Comparison of ENCODE assay signal across 15 cellular contexts in the genomic region with DNA sequence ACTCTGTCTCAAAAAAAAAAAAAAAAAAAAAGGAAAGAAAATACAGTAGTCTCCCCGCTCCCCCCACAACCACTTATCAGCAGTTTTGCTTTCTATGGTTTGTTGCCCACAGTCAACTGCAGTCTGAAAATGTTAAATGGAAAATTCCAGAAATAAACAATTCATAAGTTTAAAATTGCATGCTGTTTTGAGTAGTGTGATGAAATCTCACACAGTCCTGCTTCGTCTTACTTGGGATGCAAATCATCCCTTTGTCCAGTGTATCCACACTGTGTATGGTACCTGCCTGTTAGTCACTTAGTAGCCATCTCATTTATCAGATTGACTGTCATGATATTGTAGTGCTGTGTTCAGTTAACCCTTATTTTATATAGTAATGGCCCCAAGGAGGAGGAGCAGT. TPM values are rescaled to one million over a fixed set of nuclear protein-coding genes. Genes with fewer than 3 reads are reported as not detected.
DNase-seq lines count a peak whose midpoint lies in the region; ATAC-seq, FAIRE-seq and TF ChIP-seq lines count a peak whose summit lies in the region.
"Had no signal": no experiment of that assay in that cellular context is flagged by ENCODE, and none has a peak within 500 bp of the region (broad histone marks: within the 10 kb centered on the region; RNA-seq: fewer than 3 reads in every experiment).

No MANE protein-coding gene starts in this region.

- H3K27ac ChIP-seq in GM23248 (no peak overlapping the region), Karpas-422 (ENCODE audit: low read length) (0 out of 2 replicates have a peak overlapping the region, but pooled peaks have one; percentile 75), foreskin keratinocyte (no peak overlapping the region)

- H3K4me2 ChIP-seq in GM23248 (ENCODE audit: unreplicated experiment): no peak overlapping the region
- H3K4me2 ChIP-seq in Karpas-422 (ENCODE audit: low read depth, low read length, poor library complexity, severe bottlenecking): no peak overlapping the region

- no peak for TF ChIP-seq CTCF in foreskin keratinocyte (conservative IDR thresholded peaks at IDR 0.05)

- ATAC-seq in foreskin keratinocyte (peak; percentile 50), HG03097 (IDR thresholded peaks at IDR 0.05; ENCODE audit: low FRiP score, unreplicated experiment) (no peak)
- ATAC-seq: HCT116, Right ventricle myocardium inferior had no signal

- H3K4me3 ChIP-seq in GM23248: no peak overlapping the region
- H3K4me3 ChIP-seq in Karpas-422 (ENCODE audit: low read length): no peak overlapping the region
- H3K4me3 ChIP-seq in adipocyte (ENCODE audit: low read length): no peak overlapping the region

- H3K27me3 ChIP-seq in GM23248 (replicated peaks; ENCODE audit: insufficient read depth) (no peaks in the 10 kb centered on the region), Karpas-422 (ENCODE audit: low read length) (no peaks in the 10 kb centered on the region), adipocyte (replicated peaks; ENCODE audit: control insufficient read depth, insufficient read depth, low read length) (no peaks in the 10 kb centered on the region), foreskin keratinocyte (no peaks in the 10 kb centered on the region)

- H3K9me2 ChIP-seq in GM23248 (ENCODE audit: insufficient read depth): no peaks in the 10 kb centered on the region
- no peaks in the 10 kb centered on the region for H3K9me2 ChIP-seq in Karpas-422 (replicated peaks; ENCODE audit: insufficient read depth, low read length)

- H3K9me3 ChIP-seq in GM23248 (ENCODE audit: low read depth): no peaks in the 10 kb centered on the region
- H3K9me3 ChIP-seq in Karpas-422 (ENCODE audit: low read length): no peaks in the 10 kb centered on the region
- H3K9me3 ChIP-seq in adipocyte (ENCODE audit: control insufficient read depth, low read length): peaks cover 4% of the 10 kb centered on the region

- H3K9ac ChIP-seq in GM23248: no peak overlapping the region
- no peak overlapping the region for H3K9ac ChIP-seq in Karpas-422 (ENCODE audit: low read length)
- no peak overlapping the region for H3K9ac ChIP-seq in adipocyte (ENCODE audit: low read length)

- DNase-seq in GM23248 (peak; percentile 62), Karpas-422 (no peak), adipocyte (ENCODE audit: low read depth) (peak; percentile 30), foreskin keratinocyte (peak in 1 of 2 donors; percentile 22), SKM-1 treated with dmso at 0.1 percent for 144 hours (lab: John Stamatoyannopoulos, UW; ENCODE audit: unreplicated experiment) (no peak), frontal cortex (ENCODE audit: low spot score in 2 of 2) (no peak)
- DNase-seq in stimulated activated naive CD4-positive, alpha-beta T cell (lab: John Stamatoyannopoulos, UW): no peak
- DNase-seq: GDM1, KBM-7, NCI-H1436, NCI-H1930, NCI-H526 had no signal

- H4K20me1 ChIP-seq in GM23248 (ENCODE audit: insufficient read depth): peaks cover 12% of the 10 kb centered on the region; the same call in 1 of the 2 replicates
- no peaks in the 10 kb centered on the region for H4K20me1 ChIP-seq in Karpas-422 (ENCODE audit: insufficient read depth, low read depth, low read length)

- H3K4me1 ChIP-seq in GM23248 (ENCODE audit: insufficient read depth): 0 out of 2 replicates have a peak, but pooled peaks cover 6% of the 10 kb centered on the region
- H3K4me1 ChIP-seq in Karpas-422 (ENCODE audit: low read length): peaks cover 56% of the 10 kb centered on the region
- peaks cover under 1% of the 10 kb centered on the region for H3K4me1 ChIP-seq in adipocyte (ENCODE audit: control insufficient read depth, insufficient read depth, low read length)
- no peaks in the 10 kb centered on the region for H3K4me1 ChIP-seq in foreskin keratinocyte

- no peak overlapping the region for H2AFZ ChIP-seq in GM23248
- H2AFZ ChIP-seq in Karpas-422 (ENCODE audit: low read length): no peak overlapping the region

- no peak for FAIRE-seq in frontal cortex (lab: Jason Lieb, UNC)

- in situ Hi-C loops in GM23248 (cut with MboI): no loop called here

- 53 to 55% methylated on average over 2 of the region's 2 CpGs for WGBS in GM23248 (ENCODE audit: low coverage in 1 of 2, low lambda C conversion rate in 2 of 2, missing lambda C conversion rate in 2 of 2), 2 experiments

- H3K79me2 ChIP-seq in GM23248 (ENCODE audit: insufficient read depth) (peaks cover 93% of the 10 kb centered on the region), Karpas-422 (ENCODE audit: low read length) (peaks cover 94% of the 10 kb centered on the region)

- H3F3A ChIP-seq in GM23248 (ENCODE audit: insufficient read depth): peaks cover 7% of the 10 kb centered on the region; the same call in 1 of the 2 replicates

- H3K36me3 ChIP-seq in GM23248 (ENCODE audit: low read depth) (no peaks in the 10 kb centered on the region), Karpas-422 (ENCODE audit: insufficient read depth, low read length) (peaks cover 15% of the 10 kb centered on the region), adipocyte (ENCODE audit: control insufficient read depth, insufficient read depth, low read length, severe bottlenecking) (no peaks in the 10 kb centered on the region)

RNA-seq across cellular contexts. Expression of a gene that starts 41.5 kb away (rescaled TPM):
- 24.4 and 46.0 TPM in 2 replicates for total RNA-seq in GM23248 (2014; rRNA removed; shearing (Covaris generic))
- polyA plus RNA-seq in GM23248 (2016; fragmentation: Nextera tagmentation; extraction: Ambion mirVana) (4.1 and 6.1 TPM in 2 replicates), foreskin keratinocyte (3.7 and 4.1 TPM in 2 replicates)
- total RNA-seq in Karpas-422 (2014; rRNA removed; shearing (Covaris generic); ENCODE audit: low replicate concordance): 56.6 and 164 TPM in 2 replicates
- total RNA-seq in foreskin keratinocyte (31.1 and 35.7 TPM in 2 replicates), frontal cortex (96.6 TPM)

Comparison
In these comparisons a context has a peak if more than half of its experiments do, and no peak if none do; other contexts are left out.
1. DNase-seq: peak in GM23248 (single experiment) and adipocyte (single experiment); none in Karpas-422 (single experiment), SKM-1 treated with dmso at 0.1 percent for 144 hours (single experiment), frontal cortex (0 of 2) and stimulated activated naive CD4-positive, alpha-beta T cell (0 of 6).